Comparison of ENCODE assay signal across 1 cellular context in the genomic region with DNA sequence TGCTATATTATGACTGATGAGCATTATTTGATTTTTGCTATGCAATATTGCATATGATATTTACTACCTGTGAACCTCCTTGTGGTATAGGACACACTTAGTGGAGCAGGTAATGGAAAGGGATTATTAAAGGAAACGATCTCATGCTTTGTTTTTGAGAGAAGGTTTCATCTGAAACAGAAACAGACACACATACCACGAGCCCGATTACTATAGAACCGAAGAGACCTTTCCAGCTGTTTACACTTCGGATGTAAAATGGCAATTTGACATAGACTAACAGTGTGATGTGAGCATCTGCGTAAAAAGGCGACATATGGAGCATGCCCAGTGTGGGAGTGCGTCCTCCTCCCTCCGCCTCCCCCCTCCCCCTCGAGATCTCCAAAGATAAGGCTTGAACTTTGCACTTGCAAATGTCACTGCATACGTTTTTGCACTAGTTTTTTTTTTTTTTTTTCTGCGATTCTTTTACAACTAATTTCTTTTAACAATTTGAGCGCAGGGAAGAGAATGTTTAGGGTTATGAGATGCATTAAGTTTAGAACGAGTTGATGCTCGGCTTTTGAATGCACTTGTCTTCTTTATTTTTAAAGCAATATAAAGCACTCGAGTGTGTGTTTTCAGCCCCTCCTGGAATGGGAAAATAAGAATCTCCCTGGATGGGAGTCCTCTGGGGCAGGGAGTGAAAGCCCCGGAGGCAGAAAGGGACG.
TF ChIP-seq lines count a peak whose summit lies in the region.

No MANE protein-coding gene starts in this region.

TF ChIP-seq in GM23338, 12 proteins besides CTCF, POLR2A, EP300 and RAD21 (continued from another document):
- TF ChIP-seq, protein P1, sequence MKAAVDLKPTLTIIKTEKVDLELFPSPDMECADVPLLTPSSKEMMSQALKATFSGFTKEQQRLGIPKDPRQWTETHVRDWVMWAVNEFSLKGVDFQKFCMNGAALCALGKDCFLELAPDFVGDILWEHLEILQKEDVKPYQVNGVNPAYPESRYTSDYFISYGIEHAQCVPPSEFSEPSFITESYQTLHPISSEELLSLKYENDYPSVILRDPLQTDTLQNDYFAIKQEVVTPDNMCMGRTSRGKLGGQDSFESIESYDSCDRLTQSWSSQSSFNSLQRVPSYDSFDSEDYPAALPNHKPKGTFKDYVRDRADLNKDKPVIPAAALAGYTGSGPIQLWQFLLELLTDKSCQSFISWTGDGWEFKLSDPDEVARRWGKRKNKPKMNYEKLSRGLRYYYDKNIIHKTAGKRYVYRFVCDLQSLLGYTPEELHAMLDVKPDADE (IDR thresholded peaks at IDR 0.05): no peak
TF ChIP-seq in GM23338: peak in this region for 0.
